ENCODE assay signal across 8 cellular contexts in the genomic region with DNA sequence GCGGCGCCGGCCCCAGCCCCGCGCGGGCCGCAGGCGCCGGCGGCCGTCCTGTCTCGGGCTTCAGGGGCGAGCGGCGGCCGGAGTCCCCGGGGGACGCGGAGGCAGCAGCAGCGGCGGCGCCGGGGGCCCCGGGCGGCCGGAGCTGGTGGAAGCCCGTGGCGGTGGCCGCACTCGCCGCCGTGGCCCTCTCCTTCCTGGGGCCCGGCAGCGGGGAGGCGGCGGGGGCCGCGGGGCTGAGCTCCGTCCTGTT. TPM values are rescaled to one million over a fixed set of nuclear protein-coding genes. Genes with fewer than 3 reads are reported as not detected.
A peak's percentile ranks its signal among the peaks of the same experiment; 100 is the strongest.
DNase-seq lines count a peak whose midpoint lies in the region; ATAC-seq, FAIRE-seq and TF ChIP-seq lines count a peak whose summit lies in the region.
"Not testable (repeated sequence)": the region's sequence is repeated elsewhere in the genome, so short reads cannot be mapped to it uniquely, and the experiment has no call there.

No MANE protein-coding gene starts in this region.

- not testable (repeated sequence) for H3K9me3 Mint-ChIP-seq in activated CD4-positive, alpha-beta T cell treated with anti-CD3 and anti-CD28 coated beads for 36 hours (ENCODE audit: low read depth)

- ATAC-seq in GM19324 (IDR thresholded peaks at IDR 0.05; ENCODE audit: low FRiP score, unreplicated experiment) (peak; percentile 22), HG02642 (IDR thresholded peaks at IDR 0.05; ENCODE audit: poor library complexity, unreplicated experiment) (peak; percentile 27), HG03558 (IDR thresholded peaks at IDR 0.05; ENCODE audit: extremely low read depth, unreplicated experiment) (peak; percentile 2)
- ATAC-seq in activated CD4-positive, alpha-beta T cell treated with anti-CD3 and anti-CD28 coated beads for 36 hours: not testable (repeated sequence)

- intact Hi-C loops in activated CD4-positive, alpha-beta T cell treated with anti-CD3 and anti-CD28 coated beads for 36 hours (cut with DNase I, micrococcal nuclease): loop anchor here (1.0 to 5.0 kb wide), 5 partner anchors 37 to 383 kb away; a partner anchor contains a TSS
- intact Hi-C loops in lower leg skin (cut with DNase I; ENCODE audit: low total_unique reads): not testable (repeated sequence)

- peak overlapping the region; percentile 95 for H3K4me3 ChIP-seq in AG10803 (ENCODE audit: low read length)
- peak overlapping the region; percentile 72 to 74 for H3K4me3 ChIP-seq in esophagus (ENCODE audit: low read depth in 1 of 2, low read length in 2 of 2)
- H3K4me3 ChIP-seq in lower leg skin (ENCODE audit: low read depth, poor library complexity, severe bottlenecking): peak overlapping the region; percentile 65
- peak overlapping the region; percentile 79 to 90 for H3K4me3 ChIP-seq in small intestine (ENCODE audit: low read depth in 1 of 2, low read length in 2 of 2)

- H3K27me3 Mint-ChIP-seq in activated CD4-positive, alpha-beta T cell treated with anti-CD3 and anti-CD28 coated beads for 36 hours: not testable (repeated sequence)

- H3K4me1 Mint-ChIP-seq in activated CD4-positive, alpha-beta T cell treated with anti-CD3 and anti-CD28 coated beads for 36 hours: peaks cover 30% of the 10 kb centered on the region

- CTCF ChIA-PET in activated CD4-positive, alpha-beta T cell treated with anti-CD3 and anti-CD28 coated beads for 36 hours (lab: Charles Lee): interaction anchor here (1.0 to 1.6 kb wide), 2 partner anchors 16 to 36 kb away, joined by 3 to 5 read pairs; no protein-coding TSS in a partner anchor

- TF ChIP-seq CTCF in AG10803 (conservative IDR thresholded peaks at IDR 0.05; ENCODE audit: low read length); lower leg skin (IDR thresholded peaks at IDR 0.05): not testable (repeated sequence)

- TF ChIP-seq POLR2A in lower leg skin (IDR thresholded peaks at IDR 0.05): not testable (repeated sequence)

- not testable (repeated sequence) for H3K27ac Mint-ChIP-seq in activated CD4-positive, alpha-beta T cell treated with anti-CD3 and anti-CD28 coated beads for 36 hours

- not testable (repeated sequence) for H3K9me3 ChIP-seq in esophagus (ENCODE audit: control insufficient read depth in 2 of 2, insufficient read depth in 1 of 2, low read depth in 1 of 2, low read length in 1 of 2); small intestine (ENCODE audit: control insufficient read depth, low read depth)

- POLR2A ChIA-PET in activated CD4-positive, alpha-beta T cell treated with anti-CD3 and anti-CD28 coated beads for 36 hours (lab: Charles Lee): not testable (repeated sequence)

- H3K27ac ChIP-seq in esophagus (ENCODE audit: low read depth in 2 of 2, low read length in 1 of 2): peak overlapping the region; percentile 70 to 88
- H3K27ac ChIP-seq in small intestine (ENCODE audit: low read depth in 1 of 2, low read length in 1 of 2): peak overlapping the region; percentile 53 to 71

- H3K27me3 ChIP-seq in esophagus (ENCODE audit: control insufficient read depth in 1 of 2, insufficient read depth in 2 of 2, low read length in 2 of 2); small intestine (ENCODE audit: control insufficient read depth in 2 of 2, insufficient read depth in 2 of 2, low read length in 2 of 2): not testable (repeated sequence)

- peak overlapping the region; percentile 89 for H3K4me3 Mint-ChIP-seq in activated CD4-positive, alpha-beta T cell treated with anti-CD3 and anti-CD28 coated beads for 36 hours

- not testable (repeated sequence) for H3K36me3 ChIP-seq in esophagus (ENCODE audit: control insufficient read depth in 2 of 2, insufficient read depth in 2 of 2, low read length in 1 of 2); small intestine (ENCODE audit: control insufficient read depth in 2 of 2, insufficient read depth in 2 of 2, low read length in 2 of 2)

- not testable (repeated sequence) for H3K36me3 Mint-ChIP-seq in activated CD4-positive, alpha-beta T cell treated with anti-CD3 and anti-CD28 coated beads for 36 hours (ENCODE audit: low read depth)

- WGBS in esophagus, 2 donors: 0 to 2% methylated on average over 31 to 39 of the region's 39 CpGs
- 0% methylated on average over 6 of the region's 39 CpGs; no CpG with 5 or more reads in 1 of the 2 donors for WGBS in lower leg skin, 2 donors
- 0 to 3% (median 1%) methylated on average over 14 to 39 of the region's 39 CpGs for WGBS in small intestine, 3 donors

- FAIRE-seq in small intestine (lab: Jason Lieb, UNC): not testable (repeated sequence)

- H3K4me1 ChIP-seq in esophagus (ENCODE audit: control insufficient read depth in 2 of 2, insufficient read depth in 2 of 2, low read length in 1 of 2); small intestine (ENCODE audit: control insufficient read depth in 2 of 2, insufficient read depth in 1 of 2, low read depth in 1 of 2, low read length in 1 of 2): not testable (repeated sequence)

- not testable (repeated sequence) for DNase-seq in AG10803 (ENCODE audit: low read depth); activated CD4-positive, alpha-beta T cell treated with anti-CD3 and anti-CD28 coated beads for 36 hours; lower leg skin (ENCODE audit: low spot score in 2 of 2); small intestine

RNA-seq across cellular contexts. Expression of a gene that starts 0.4 kb away (rescaled TPM):
- 10 to 100 TPM; 14.8 to 15.0 TPM for total RNA-seq in activated CD4-positive, alpha-beta T cell treated with anti-CD3 and anti-CD28 coated beads for 36 hours
- 1 to 10 TPM; 3.5 to 4.4 TPM for polyA plus RNA-seq in esophagus
- total RNA-seq in lower leg skin: 10 to 100 TPM; 13.4 to 18.3 (median 15.6) TPM
- 1 to 10 TPM; 1.9 to 5.0 (median 2.5) TPM for polyA plus RNA-seq in small intestine

RNA-seq across cellular contexts. Expression of a gene that starts 6.0 kb away (rescaled TPM):
- total RNA-seq in activated CD4-positive, alpha-beta T cell treated with anti-CD3 and anti-CD28 coated beads for 36 hours: 10 to 100 TPM; 54.6 to 81.8 TPM
- polyA plus RNA-seq in esophagus (1 to 10 TPM; 2.8 to 6.3 TPM), small intestine (1 to 10 TPM; 1.6 to 7.4 (median 3.5) TPM)
- total RNA-seq in lower leg skin: 10 to 100 TPM; 20.0 to 28.3 (median 26.0) TPM
